In genomic region chr7:95674101-95674500, GRCh38 we compare ENCODE assay signal across 32 cellular contexts.
A peak's percentile ranks its signal among the peaks of the same experiment; 100 is the strongest.
DNase-seq lines count a peak whose midpoint lies in the region; ATAC-seq, FAIRE-seq and TF ChIP-seq lines count a peak whose summit lies in the region.
"Had no signal": no experiment of that assay in that cellular context is flagged by ENCODE, and none has a peak within 500 bp of the region (broad histone marks: within the 10 kb centered on the region; RNA-seq: fewer than 3 reads in every experiment).

No MANE protein-coding gene starts in this region.

- no peak for TF ChIP-seq POLR2A in GM12892 (IDR thresholded peaks at IDR 0.05; ENCODE audit: low read depth, low read length)

- no peaks in the 10 kb centered on the region for H3K9me3 Mint-ChIP-seq in WTC11
- no peaks in the 10 kb centered on the region for H3K9me3 Mint-ChIP-seq in activated naive CD4-positive, alpha-beta T cell treated with anti-CD3 and anti-CD28 coated beads, Interleukin-2, amount 10 ng/mL, durations not matched to agents 7 days and 5 days
- H3K9me3 Mint-ChIP-seq: CD4-positive, alpha-beta T cell; CD8-positive, alpha-beta T cell had no signal

- no peaks in the 10 kb centered on the region for H3K36me3 Mint-ChIP-seq in WTC11
- H3K36me3 Mint-ChIP-seq in activated naive CD4-positive, alpha-beta T cell treated with anti-CD3 and anti-CD28 coated beads, Interleukin-2, amount 10 ng/mL, durations not matched to agents 7 days and 5 days: no peaks in the 10 kb centered on the region
- H3K36me3 Mint-ChIP-seq: CD14-positive monocyte; CD4-positive, alpha-beta memory T cell; CD4-positive, CD25-positive, alpha-beta regulatory T cell; CD8-positive, alpha-beta memory T cell; CD8-positive, alpha-beta T cell had no signal

- ATAC-seq in WTC11: no peak
- ATAC-seq: A549; CD8-positive, alpha-beta T cell had no signal

- POLR2A ChIA-PET in WTC11 (lab: Charles Lee): no interaction called here

- CTCF ChIA-PET in WTC11 (lab: Charles Lee): interaction anchor here (1.0 to 3.4 kb wide), 4 partner anchors 10 to 163 kb away, joined by 4 to 11 read pairs (median 7); no protein-coding TSS in a partner anchor
- CTCF ChIA-PET in activated naive CD4-positive, alpha-beta T cell treated with anti-CD3 and anti-CD28 coated beads, Interleukin-2, amount 10 ng/mL, durations not matched to agents 7 days and 5 days (lab: Charles Lee): no interaction called here

- no peak overlapping the region for H3K4me3 Mint-ChIP-seq in WTC11
- no peak overlapping the region for H3K4me3 Mint-ChIP-seq in activated naive CD4-positive, alpha-beta T cell treated with anti-CD3 and anti-CD28 coated beads, Interleukin-2, amount 10 ng/mL, durations not matched to agents 7 days and 5 days
- H3K4me3 Mint-ChIP-seq: B cell; CD14-positive monocyte; CD4-positive, alpha-beta memory T cell; CD4-positive, alpha-beta T cell; CD4-positive, CD25-positive, alpha-beta regulatory T cell; CD8-positive, alpha-beta memory T cell; CD8-positive, alpha-beta T cell had no signal

- in situ Hi-C loops in SK-MEL-5 (cut with HindIII; ENCODE audit: low pct_unique_long_range_greater_than_20kb, low sequenced_read_pairs): no loop called here

- FAIRE-seq in colon (lab: Jason Lieb, UNC): peak; percentile 47
- FAIRE-seq in frontal cortex (lab: Jason Lieb, UNC): peak; percentile 53
- FAIRE-seq in GM12892 (lab: Jason Lieb, UNC): no peak
- FAIRE-seq: A549, D721Med had no signal

- no peaks in the 10 kb centered on the region for H3K27me3 Mint-ChIP-seq in WTC11 (ENCODE audit: low read depth)
- no peaks in the 10 kb centered on the region for H3K27me3 Mint-ChIP-seq in activated naive CD4-positive, alpha-beta T cell treated with anti-CD3 and anti-CD28 coated beads, Interleukin-2, amount 10 ng/mL, durations not matched to agents 7 days and 5 days
- H3K27me3 Mint-ChIP-seq: CD4-positive, alpha-beta memory T cell; CD4-positive, alpha-beta T cell had no signal

- DNase-seq in SK-MEL-5 (ENCODE audit: low read depth, low spot score): peak; percentile 92
- DNase-seq in WTC11 (ENCODE audit: low spot score): no peak
- no peak for DNase-seq in frontal cortex (ENCODE audit: low spot score in 2 of 2)
- DNase-seq in iPS-NIHi7 (ENCODE audit: extremely low spot score): no peak
- no peak for DNase-seq in GM12892 (ENCODE audit: insufficient read length)
- no peak for DNase-seq in activated naive CD4-positive, alpha-beta T cell treated with anti-CD3 and anti-CD28 coated beads, Interleukin-2, amount 10 ng/mL, durations not matched to agents 7 days and 5 days
- no peak for DNase-seq in mucosa of gallbladder (ENCODE audit: low spot score)
- DNase-seq: 8988T; ACHN; AML-193; BE2C; C1 segment of cervical spinal cord; Caco-2; Calu3; CD4-positive, alpha-beta memory T cell; CD4-positive, alpha-beta T cell; CD4-positive, CD25-positive, alpha-beta regulatory T cell; CD8-positive, alpha-beta memory T cell; CD8-positive, alpha-beta T cell; COR-L47; DMS 273 treated with DMSO at 0.1 percent for 48 hours; DMS153; DMS53; DMS79; DMS79 treated with DMSO at 0.1 percent for 48 hours; DND-41; EL had no signal

- no peaks in the 10 kb centered on the region for H3K4me1 Mint-ChIP-seq in WTC11
- no peaks in the 10 kb centered on the region for H3K4me1 Mint-ChIP-seq in activated naive CD4-positive, alpha-beta T cell treated with anti-CD3 and anti-CD28 coated beads, Interleukin-2, amount 10 ng/mL, durations not matched to agents 7 days and 5 days
- H3K4me1 Mint-ChIP-seq: CD4-positive, alpha-beta memory T cell; CD4-positive, CD25-positive, alpha-beta regulatory T cell; CD8-positive, alpha-beta memory T cell had no signal

- TF ChIP-seq CTCF in WTC11 (IDR thresholded peaks at IDR 0.05): no peak

- H3K27ac Mint-ChIP-seq in WTC11: no peak overlapping the region
- H3K27ac Mint-ChIP-seq in activated naive CD4-positive, alpha-beta T cell treated with anti-CD3 and anti-CD28 coated beads, Interleukin-2, amount 10 ng/mL, durations not matched to agents 7 days and 5 days: no peak overlapping the region
- H3K27ac Mint-ChIP-seq: B cell; CD14-positive monocyte; CD4-positive, alpha-beta memory T cell; CD4-positive, alpha-beta T cell; CD4-positive, CD25-positive, alpha-beta regulatory T cell; CD8-positive, alpha-beta memory T cell; CD8-positive, alpha-beta T cell had no signal

TF ChIP-seq in WTC11, 78 proteins besides CTCF, POLR2A, EP300 and RAD21:
- TF ChIP-seq CREB1 (CRISPR knock-in tag; IDR thresholded peaks at IDR 0.05) (no peak), E2F1 (CRISPR knock-in tag; IDR thresholded peaks at IDR 0.05) (no peak), NFYB (CRISPR knock-in tag; conservative IDR thresholded peaks at IDR 0.05; ENCODE audit: low read depth) (no peak), HMGA2 (CRISPR knock-in tag; IDR thresholded peaks at IDR 0.05) (peak; percentile 84)
